ENCODE assay signal across 8 cellular contexts in the genomic region with DNA sequence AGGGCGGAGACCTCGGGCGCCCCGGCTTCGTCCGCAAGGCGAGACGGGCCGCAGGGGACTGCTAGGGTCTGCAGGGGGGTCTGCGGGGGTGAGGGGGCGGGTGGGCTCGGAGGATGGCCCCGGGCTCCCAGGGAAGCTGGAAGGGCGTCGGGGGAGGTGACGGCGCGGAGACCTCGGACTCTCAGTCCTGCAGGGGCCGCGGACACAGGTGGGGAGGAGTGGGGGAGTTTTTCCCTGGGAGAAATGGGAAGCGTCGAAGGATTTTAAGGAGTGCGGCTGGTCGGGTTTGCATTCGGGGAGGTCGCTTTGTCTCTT. TPM values are rescaled to one million over a fixed set of nuclear protein-coding genes. Genes with fewer than 3 reads are reported as not detected.
A peak's percentile ranks its signal among the peaks of the same experiment; 100 is the strongest.
DNase-seq lines count a peak whose midpoint lies in the region; ATAC-seq and TF ChIP-seq lines count a peak whose summit lies in the region.

No MANE protein-coding gene starts in this region.

- H3K27me3 Mint-ChIP-seq in Calu3 (ENCODE audit: unreplicated experiment), result peaks cover 27% of the 10 kb centered on the region
- peaks cover 0 to 15% of the 10 kb centered on the region in 2 donors for H3K27me3 Mint-ChIP-seq in T-cell

- peaks cover 30% of the 10 kb centered on the region for H3K36me3 Mint-ChIP-seq in Calu3 (ENCODE audit: insufficient read depth, unreplicated experiment)
- no peaks in the 10 kb centered on the region for H3K36me3 Mint-ChIP-seq in T-cell

- CTCF ChIA-PET in Calu3 (lab: Charles Lee), result interaction anchor here (0.6 to 1.0 kb wide), 2 partner anchors 26 to 58 kb away, joined by 3 read pairs; a partner anchor contains a TSS
- CTCF ChIA-PET in T-cell (lab: Charles Lee), result interaction anchor here (0.6 to 2.6 kb wide), 8 partner anchors 16 to 104 kb away, joined by 3 to 11 read pairs (median 3); a partner anchor contains a TSS

- WGBS in prostate gland, result 2% methylated on average over 27 of the region's 27 CpGs

- no peaks in the 10 kb centered on the region for H3K36me3 ChIP-seq in prostate gland

- H3K4me3 ChIP-seq in fibroblast of mammary gland (ENCODE audit: control insufficient read depth, low read depth, low read length) (peak overlapping the region; percentile 35), prostate gland (peak overlapping the region; percentile 46 to 49)

- TF ChIP-seq CTCF in Calu3 (IDR thresholded peaks at IDR 0.05; ENCODE audit: unreplicated experiment) (no peak), fibroblast of mammary gland (conservative IDR thresholded peaks at IDR 0.05; ENCODE audit: control insufficient read depth, insufficient read depth, low read depth, low read length) (no peak), prostate gland (IDR thresholded peaks at IDR 0.05) (no peak)

- H3K4me3 Mint-ChIP-seq in Calu3 (ENCODE audit: low read depth, unreplicated experiment) (peak overlapping the region; percentile 76), T-cell (peak overlapping the region; percentile 75 to 94 (median 79))

- H3K9me3 ChIP-seq in prostate gland, result no peaks in the 10 kb centered on the region

- no peak for DNase-seq in Calu3
- DNase-seq in T-cell, result peak in 1 of 34 experiments; percentile 2
- no peak for DNase-seq in fibroblast of mammary gland (ENCODE audit: low read depth)
- DNase-seq in prostate gland (ENCODE audit: low spot score), result no peak
- DNase-seq in AML-193 (lab: John Stamatoyannopoulos, UW), result no peak
- no peak for DNase-seq in ecto neural progenitor cell (ENCODE audit: low spot score)

- POLR2A ChIA-PET in T-cell (lab: Charles Lee), result no interaction called here

- H3K27ac Mint-ChIP-seq in Calu3 (ENCODE audit: unreplicated experiment), result no peak overlapping the region
- peak overlapping the region in 1 of 2 donors; percentile 52 for H3K27ac Mint-ChIP-seq in T-cell

- no TSS peak for BruUV-seq in Calu3 (replicated peaks; lab: Mats Ljungman, UMichigan)

- intact Hi-C loops in Calu3 (cut with micrococcal nuclease; ENCODE audit: unreplicated experiment), result loop anchor here (1.0 kb wide), 1 partner anchor 59 kb away; no protein-coding TSS in a partner anchor
- intact Hi-C loops in prostate gland (cut with DNase I), result loop anchor here (2.0 kb wide), 1 partner anchor 58 kb away; no protein-coding TSS in a partner anchor

- H3K27ac ChIP-seq in prostate gland, result peak overlapping the region; percentile 27 to 33

- H3K4me1 Mint-ChIP-seq in Calu3 (ENCODE audit: low read depth, unreplicated experiment), result peaks cover 9% of the 10 kb centered on the region
- peaks cover 20 to 27% (median 25%) of the 10 kb centered on the region in 3 donors for H3K4me1 Mint-ChIP-seq in T-cell

- TF ChIP-seq POLR2A in prostate gland (IDR thresholded peaks at IDR 0.05), result no peak

- no peaks in the 10 kb centered on the region for H3K27me3 ChIP-seq in prostate gland (replicated peaks; ENCODE audit: insufficient read depth)

- H3K4me1 ChIP-seq in prostate gland (replicated peaks), result no peaks in the 10 kb centered on the region

- peaks cover 7% of the 10 kb centered on the region for H3K9me3 Mint-ChIP-seq in Calu3 (ENCODE audit: low read depth, unreplicated experiment)
- H3K9me3 Mint-ChIP-seq in T-cell, result peaks cover 0 to 7% (median 0%) of the 10 kb centered on the region in 3 donors

- peak in 3 of 4 experiments; percentile 1 to 3 (median 2) for ATAC-seq in T-cell (replicated peaks in 1 of 4)
- ATAC-seq in HG03432 (IDR thresholded peaks at IDR 0.05; ENCODE audit: unreplicated experiment), result no peak
- ATAC-seq in GM18520 (IDR thresholded peaks at IDR 0.05; ENCODE audit: unreplicated experiment), result no peak

RNA-seq across cellular contexts. Expression of a gene that starts 25.9 kb away (rescaled TPM):
- 11.8 and 13.9 TPM in 2 replicates for total RNA-seq in Calu3 (2022)
- total RNA-seq in T-cell, result 10 to 100 TPM in 1 of 5 donors, 1 to 10 TPM in 4; 3.5 to 10.5 (median 9.4) TPM
- total RNA-seq in prostate gland, result 10 to 100 TPM; 28.4 to 40.9 TPM

RNA-seq across cellular contexts. Expression of a gene that starts 31.3 kb away (rescaled TPM):
- total RNA-seq in Calu3 (2022) (118 and 120 TPM in 2 replicates), T-cell (100 to 1,000 TPM in 2 of 5 donors, 10 to 100 TPM in 3; 68.4 to 113 (median 99.7) TPM), prostate gland (100 to 1,000 TPM; 154 to 200 TPM)

RNA-seq across cellular contexts. Expression of a gene that starts 38.3 kb away (rescaled TPM):
- total RNA-seq in Calu3 (2022) (60.2 and 67.6 TPM in 2 replicates), T-cell (10 to 100 TPM in 1 of 5 donors, 1 to 10 TPM in 4; 2.8 to 11.2 (median 6.9) TPM), prostate gland (10 to 100 TPM; 29.1 to 81.2 TPM)

Comparison
In these comparisons a context has a peak if more than half of its experiments do, and no peak if none do; other contexts are left out.
1. ATAC-seq: peak in T-cell (3 of 4); none in HG03432 (single experiment) and GM18520 (single experiment).